In genomic region chr4:114807357-114807756, GRCh38 we compare ENCODE assay signal across 15 cellular contexts.
A peak's percentile ranks its signal among the peaks of the same experiment; 100 is the strongest.
DNase-seq lines count a peak whose midpoint lies in the region; ATAC-seq and TF ChIP-seq lines count a peak whose summit lies in the region.
"Had no signal": no experiment of that assay in that cellular context is flagged by ENCODE, and none has a peak within 500 bp of the region (broad histone marks: within the 10 kb centered on the region; RNA-seq: fewer than 3 reads in every experiment).

No MANE protein-coding gene starts in this region.

- no peaks in the 10 kb centered on the region for H3K9me3 ChIP-seq in DND-41 (ENCODE audit: insufficient read depth, low read length, severe bottlenecking)
- H3K9me3 ChIP-seq in WERI-Rb-1 (ENCODE audit: severe bottlenecking) = no peaks in the 10 kb centered on the region
- H3K9me3 ChIP-seq: colonic mucosa, gastrocnemius medialis, prostate gland, vagina had no signal

- no peak overlapping the region for H3K4me2 ChIP-seq in DND-41 (ENCODE audit: insufficient read depth, low read length)
- H3K4me2 ChIP-seq in KMS-11 = no peak overlapping the region

- H3K4me1 ChIP-seq in DND-41 (ENCODE audit: insufficient read depth, low read length) (no peaks in the 10 kb centered on the region), KMS-11 (ENCODE audit: low read depth, poor library complexity, severe bottlenecking) (no peaks in the 10 kb centered on the region)
- H3K4me1 ChIP-seq: colonic mucosa, gastrocnemius medialis, prostate gland, vagina had no signal

- H3K27ac ChIP-seq in DND-41 (ENCODE audit: low read length) = no peak overlapping the region
- no peak overlapping the region for H3K27ac ChIP-seq in KMS-11
- H3K27ac ChIP-seq in WERI-Rb-1 = no peak overlapping the region
- H3K27ac ChIP-seq: colonic mucosa, gastrocnemius medialis, prostate gland, vagina had no signal

- H3K9ac ChIP-seq in DND-41 (ENCODE audit: low read depth, low read length) (no peak overlapping the region), KMS-11 (no peak overlapping the region)

- H3K36me3 ChIP-seq in DND-41 (ENCODE audit: insufficient read depth, low read length) (no peaks in the 10 kb centered on the region), KMS-11 (ENCODE audit: insufficient read depth) (no peaks in the 10 kb centered on the region), WERI-Rb-1 (no peaks in the 10 kb centered on the region)
- H3K36me3 ChIP-seq: colonic mucosa, gastrocnemius medialis, prostate gland, vagina had no signal

- H4K20me1 ChIP-seq in DND-41 (ENCODE audit: insufficient read depth, low read length) (no peaks in the 10 kb centered on the region), KMS-11 (ENCODE audit: insufficient read depth) (no peaks in the 10 kb centered on the region)

- TF ChIP-seq CTCF in DND-41 (IDR thresholded peaks at IDR 0.05; ENCODE audit: borderline replicate concordance, extremely low read depth, low read length, poor library complexity, severe bottlenecking) = no peak
- no peak for TF ChIP-seq CTCF in KMS-11 (conservative IDR thresholded peaks at IDR 0.05; ENCODE audit: low read depth, low read length)
- no peak for TF ChIP-seq CTCF in WERI-Rb-1 (IDR thresholded peaks at IDR 0.05; ENCODE audit: low read depth, low read length)

- no peaks in the 10 kb centered on the region for H3K27me3 ChIP-seq in DND-41 (ENCODE audit: insufficient read depth, low read length, poor library complexity)
- no peaks in the 10 kb centered on the region for H3K27me3 ChIP-seq in KMS-11 (ENCODE audit: insufficient read depth, low read depth)
- no peaks in the 10 kb centered on the region for H3K27me3 ChIP-seq in WERI-Rb-1 (ENCODE audit: insufficient read depth, low read depth, severe bottlenecking)
- H3K27me3 ChIP-seq: colonic mucosa, gastrocnemius medialis, vagina had no signal

- H3K4me3 ChIP-seq in DND-41 (ENCODE audit: low read depth in 1 of 2, low read length in 2 of 2) (no peak overlapping the region), KMS-11 (IDR thresholded peaks at IDR 0.05; ENCODE audit: insufficient read depth, low read depth, low read length) (no peak overlapping the region), WERI-Rb-1 (ENCODE audit: low read depth, low read length) (no peak overlapping the region)
- H3K4me3 ChIP-seq: colonic mucosa, gastrocnemius medialis, prostate gland, vagina had no signal

- DNase-seq in DND-41 = no peak
- no peak for DNase-seq in WERI-Rb-1
- no peak for DNase-seq in NCI-H1092 treated with DMSO at 0.1 percent for 48 hours (lab: John Stamatoyannopoulos, UW)
- DNase-seq in occipital lobe (lab: John Stamatoyannopoulos, UW) = no peak
- DNase-seq in cerebellar nuclear complex (lab: John Stamatoyannopoulos, UW) = no peak
- DNase-seq: activated naive CD4-positive, alpha-beta T cell; gastrocnemius medialis; NCI-H2029; NCI-H526 treated with DMSO at 0.1 percent for 48 hours had no signal

- ATAC-seq in DND-41 (ENCODE audit: insufficient read depth, low read depth) (peak; percentile 16; the same call in 1 of the 3 replicates), GM19438 (IDR thresholded peaks at IDR 0.05; ENCODE audit: low read depth, unreplicated experiment) (peak; percentile 15), HG02763 (IDR thresholded peaks at IDR 0.05; ENCODE audit: unreplicated experiment) (peak; percentile 12)
- ATAC-seq: gastrocnemius medialis had no signal

- H2AFZ ChIP-seq in DND-41 (ENCODE audit: low read depth, low read length) (no peak overlapping the region), KMS-11 (ENCODE audit: low read depth) (peak overlapping the region; percentile 1; the same call in 1 of the 2 replicates)

- no peaks in the 10 kb centered on the region for H3K79me2 ChIP-seq in DND-41 (ENCODE audit: insufficient read depth, low read length)
- no peaks in the 10 kb centered on the region for H3K79me2 ChIP-seq in KMS-11 (ENCODE audit: insufficient read depth, low read depth)
